17 cellular contexts compared by ENCODE assay signal in the genomic region with DNA sequence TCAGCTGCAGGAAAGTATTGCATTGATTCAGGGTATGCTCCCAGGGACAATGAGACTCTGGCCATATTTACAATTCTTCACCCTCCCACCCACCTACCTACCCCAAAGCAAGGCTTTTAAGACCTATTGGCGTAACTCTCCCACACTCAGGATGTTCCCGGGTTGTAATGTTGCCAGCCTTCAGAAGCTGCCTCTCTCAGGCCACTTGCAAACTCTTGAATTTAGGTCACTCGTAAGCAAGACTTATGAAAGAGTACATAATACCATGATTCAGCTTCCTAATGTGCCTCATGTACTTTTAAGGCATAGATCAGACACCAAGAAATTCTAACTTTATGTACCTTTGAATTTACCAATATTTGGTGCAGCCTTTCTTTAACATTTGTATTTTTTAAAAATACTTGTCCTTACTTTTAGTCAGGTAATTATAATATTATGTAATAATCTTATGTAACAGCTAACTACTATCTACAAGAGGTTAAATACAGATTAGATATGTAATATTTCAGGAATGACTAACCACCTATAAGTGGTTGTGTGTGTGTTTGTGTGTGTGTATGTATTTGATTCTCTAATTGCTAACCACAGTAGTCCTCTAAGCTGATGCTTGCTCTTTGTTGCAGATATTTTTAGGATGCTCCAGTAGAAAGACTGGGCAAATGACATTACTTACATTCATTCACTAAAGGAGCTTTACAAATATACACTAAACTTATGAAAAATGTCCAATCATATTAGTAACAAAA.
A peak's percentile ranks its signal among the peaks of the same experiment; 100 is the strongest.
DNase-seq lines count a peak whose midpoint lies in the region; ATAC-seq and TF ChIP-seq lines count a peak whose summit lies in the region.
"Had no signal": no experiment of that assay in that cellular context is flagged by ENCODE, and none has a peak within 500 bp of the region (broad histone marks: within the 10 kb centered on the region; RNA-seq: fewer than 3 reads in every experiment).

No MANE protein-coding gene starts in this region.

- WGBS in lung, 2 donors: 74 to 86% methylated on average over 3 of the region's 3 CpGs

- DNase-seq in cardiac fibroblast (ENCODE audit: low read depth in 2 of 2) (peak; percentile 3 to 18), lung (ENCODE audit: low spot score) (no peak), upper lobe of right lung (no peak), middle frontal gyrus (ENCODE audit: extremely low spot score, low spot score) (no peak), GM03348 (ENCODE audit: low spot score) (no peak)
- DNase-seq: BE2C; CD8-positive, alpha-beta T cell; COR-L47; DMS153; DMS79 treated with DMSO at 0.1 percent for 48 hours; EL had no signal

- TF ChIP-seq CTCF in OCI-LY1 (IDR thresholded peaks at IDR 0.05; ENCODE audit: low read length) (no peak), cardiac fibroblast (IDR thresholded peaks at IDR 0.05; ENCODE audit: low read depth, low read length) (no peak), lung (IDR thresholded peaks at IDR 0.05; ENCODE audit: control extremely low read depth, extremely low read depth) (no peak), upper lobe of right lung (IDR thresholded peaks at IDR 0.05) (no peak)

- intact Hi-C loops in upper lobe of right lung (cut with DNase I): no loop called here

- H3K79me2 ChIP-seq in OCI-LY1 (ENCODE audit: insufficient read depth, low read length): no peaks in the 10 kb centered on the region

- no peaks in the 10 kb centered on the region for H3F3A ChIP-seq in OCI-LY1 (ENCODE audit: insufficient read depth, low read length)

- 0 out of 2 replicates have a peak overlapping the region, but pooled peaks have one; percentile 22 for H2AFZ ChIP-seq in OCI-LY1 (ENCODE audit: low read length)

- no peak overlapping the region for H3K9ac ChIP-seq in OCI-LY1 (ENCODE audit: low read length)

- no peaks in the 10 kb centered on the region for H4K20me1 ChIP-seq in OCI-LY1 (ENCODE audit: insufficient read depth, low read length)

- H3K4me2 ChIP-seq in OCI-LY1 (ENCODE audit: low read length): no peak overlapping the region
- H3K4me2 ChIP-seq: A549 had no signal

- no peaks in the 10 kb centered on the region for H3K27me3 ChIP-seq in OCI-LY1 (ENCODE audit: insufficient read depth, low read length)
- H3K27me3 ChIP-seq in lung (ENCODE audit: control insufficient read depth, insufficient read depth): no peaks in the 10 kb centered on the region
- H3K27me3 ChIP-seq in upper lobe of right lung: no peaks in the 10 kb centered on the region
- H3K27me3 ChIP-seq: BE2C had no signal

- H3K9me3 ChIP-seq in OCI-LY1 (ENCODE audit: low read length) (no peaks in the 10 kb centered on the region), lung (ENCODE audit: control insufficient read depth in 2 of 2, insufficient read depth in 1 of 2, low read length in 1 of 2) (no peaks in the 10 kb centered on the region), upper lobe of right lung (no peaks in the 10 kb centered on the region)
- H3K9me3 ChIP-seq: A549, BE2C had no signal

- ATAC-seq in lung (ENCODE audit: insufficient read depth, low FRiP score) (peak; percentile 34), upper lobe of right lung (peak; percentile 70), GM19397 (IDR thresholded peaks at IDR 0.05; ENCODE audit: unreplicated experiment) (no peak), HG03196 (IDR thresholded peaks at IDR 0.05; ENCODE audit: unreplicated experiment) (no peak)
- ATAC-seq: A549; CD8-positive, alpha-beta T cell; HCT116 had no signal

- H3K4me1 ChIP-seq in OCI-LY1 (ENCODE audit: insufficient read depth, low read length, severe bottlenecking): no peaks in the 10 kb centered on the region
- H3K4me1 ChIP-seq in lung (ENCODE audit: control insufficient read depth in 2 of 2, insufficient read depth in 2 of 2, low read length in 2 of 2): no peaks in the 10 kb centered on the region
- no peaks in the 10 kb centered on the region for H3K4me1 ChIP-seq in upper lobe of right lung
- H3K4me1 ChIP-seq: A549, BE2C had no signal

- no peak overlapping the region for H3K4me3 ChIP-seq in OCI-LY1 (ENCODE audit: low read depth, low read length, poor library complexity, severe bottlenecking)
- H3K4me3 ChIP-seq in cardiac fibroblast (replicated peaks in 1 of 2; ENCODE audit: low read depth in 2 of 2, low read length in 2 of 2): no peak overlapping the region
- no peak overlapping the region for H3K4me3 ChIP-seq in lung
- no peak overlapping the region for H3K4me3 ChIP-seq in upper lobe of right lung
- H3K4me3 ChIP-seq: A549 had no signal

- no peak overlapping the region for H3K27ac ChIP-seq in OCI-LY1 (ENCODE audit: low read depth, low read length, poor library complexity, severe bottlenecking)
- no peak overlapping the region for H3K27ac ChIP-seq in lung (ENCODE audit: low read depth in 1 of 2, low read length in 1 of 2)
- no peak overlapping the region for H3K27ac ChIP-seq in upper lobe of right lung
- H3K27ac ChIP-seq: A549, C4-2B had no signal

- H3K9me2 ChIP-seq in OCI-LY1 (ENCODE audit: low read depth, low read length): no peaks in the 10 kb centered on the region

- H3K36me3 ChIP-seq in OCI-LY1 (ENCODE audit: insufficient read depth, low read length): no peaks in the 10 kb centered on the region
- H3K36me3 ChIP-seq in lung (ENCODE audit: control insufficient read depth in 2 of 2, insufficient read depth in 2 of 2, low read length in 2 of 2): no peaks in the 10 kb centered on the region
- H3K36me3 ChIP-seq in upper lobe of right lung: no peaks in the 10 kb centered on the region
- H3K36me3 ChIP-seq: BE2C had no signal

Comparison
In these comparisons a context has a peak if more than half of its experiments do, and no peak if none do; other contexts are left out.
1. DNase-seq: peak in cardiac fibroblast (2 of 2); none in lung (single experiment), upper lobe of right lung (single experiment), middle frontal gyrus (single experiment) and GM03348 (single experiment).
2. ATAC-seq: peak in lung (single experiment) and upper lobe of right lung (single experiment); none in GM19397 (single experiment) and HG03196 (single experiment).